1 cellular context compared by ENCODE assay signal in the genomic region with DNA sequence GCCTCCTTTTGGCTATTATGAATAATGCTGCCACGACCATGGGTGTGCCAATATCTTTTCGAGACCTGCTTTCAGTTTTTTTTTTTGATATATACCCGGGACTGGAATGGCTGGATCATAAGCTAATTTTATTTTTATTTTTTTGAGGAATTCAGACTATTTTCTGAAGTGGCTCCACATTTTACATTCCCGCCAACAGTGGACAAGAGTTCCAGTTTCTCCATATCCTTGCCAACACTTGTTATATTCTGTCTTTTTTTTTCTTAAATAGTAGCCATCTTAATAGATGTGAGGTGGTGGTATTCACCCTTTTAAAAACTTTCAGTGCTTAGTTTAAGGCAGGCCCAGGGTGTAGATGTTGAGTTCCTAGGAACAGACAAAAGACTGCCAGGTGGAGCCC.
A peak's percentile ranks its signal among the peaks of the same experiment; 100 is the strongest.
TF ChIP-seq lines count a peak whose summit lies in the region.

No MANE protein-coding gene starts in this region.

TF ChIP-seq in K562, 482 proteins besides CTCF, POLR2A, EP300 and RAD21:
- no peak for TF ChIP-seq TSHZ1 (CRISPR knock-in tag; IDR thresholded peaks at IDR 0.05)
- TF ChIP-seq ZBTB33 (CRISPR knock-in tag; IDR thresholded peaks at IDR 0.05): peak; percentile 74
- no peak for TF ChIP-seq NR0B1 (IDR thresholded peaks at IDR 0.05; ENCODE audit: partially characterized antibody)
- TF ChIP-seq CTBP1 (IDR thresholded peaks at IDR 0.05; ENCODE audit: borderline replicate concordance): no peak
- TF ChIP-seq ZNF253 (CRISPR knock-in tag; conservative IDR thresholded peaks at IDR 0.05): no peak
- no peak for TF ChIP-seq TCFL5 (CRISPR knock-in tag; conservative IDR thresholded peaks at IDR 0.05)
- no peak for TF ChIP-seq MYC (IDR thresholded peaks at IDR 0.05; ENCODE audit: low read depth, low read length)
- TF ChIP-seq MYC (CRISPR knock-in tag; IDR thresholded peaks at IDR 0.05; ENCODE audit: borderline replicate concordance, low read depth): no peak
